Comparison of ENCODE assay signal across 32 cellular contexts in the genomic region with DNA sequence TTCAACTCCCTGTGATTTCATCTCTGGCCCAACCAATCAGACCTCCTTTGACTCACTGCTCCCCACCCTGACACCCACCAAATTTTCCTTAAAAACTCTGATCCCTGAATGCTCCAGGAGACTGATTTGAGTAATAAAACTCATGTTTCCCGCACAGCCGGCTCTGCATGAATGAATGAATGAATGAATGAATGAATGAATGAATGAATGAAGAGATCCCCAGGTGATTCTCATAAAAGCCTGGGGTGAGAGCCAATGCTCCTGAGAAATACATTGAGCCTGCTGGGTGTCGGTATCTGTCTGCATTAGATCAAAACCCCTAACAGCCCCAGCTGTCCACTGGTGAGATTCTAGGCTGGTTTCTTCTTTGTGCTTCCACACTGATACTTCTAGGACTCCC. TPM values are rescaled to one million over a fixed set of nuclear protein-coding genes. Genes with fewer than 3 reads are reported as not detected.
"Had no signal": no experiment of that assay in that cellular context is flagged by ENCODE, and none has a peak within 500 bp of the region (broad histone marks: within the 10 kb centered on the region; RNA-seq: fewer than 3 reads in every experiment).

No MANE protein-coding gene starts in this region.

- H2AFZ ChIP-seq: neural progenitor cell, parathyroid adenoma had no signal

- DNase-seq: naive thymus-derived CD4-positive, alpha-beta T cell; naive thymus-derived CD8-positive, alpha-beta T cell; natural killer cell; nephron progenitor cell; nucleus accumbens; occipital lobe; ovary; pancreas; posterior cingulate gyrus; psoas muscle; retina; right cardiac atrium; right lobe of liver; sigmoid colon; small intestine; spleen; stimulated activated CD4-positive, alpha-beta T cell treated with anti-CD3 and anti-CD28 coated beads, Interleukin-12 subunit alpha, Interleukin-12 subunit beta, amount 100 ng/mL, for 4 hours; stimulated activated CD4-positive, alpha-beta T cell treated with anti-CD3 and anti-CD28 coated beads, Interleukin-15, amount 100 ng/mL, for 24 hours; stimulated activated CD4-positive, alpha-beta T cell treated with anti-CD3 and anti-CD28 coated beads, Interleukin-1b, Interleukin-23, amount 100 ng/mL, for 48 hours; stimulated activated CD4-positive, alpha-beta T cell treated with anti-CD3 and anti-CD28 coated beads, Interleukin-2, amount 100 ng/mL, for 24 hours had no signal

- FAIRE-seq: pancreas, small intestine had no signal

- H3K27ac Mint-ChIP-seq: naive thymus-derived CD8-positive, alpha-beta T cell; natural killer cell; natural killer cell treated with Interleukin-12 subunit alpha and Interleukin-12 subunit beta and Interleukin-15 and Interleukin-18, amount 100 ng/mL, for 72 hours; nephron; nephron progenitor cell; neural progenitor cell; progenitor cell of endocrine pancreas had no signal

- H3K4me1 Mint-ChIP-seq: naive thymus-derived CD4-positive, alpha-beta T cell; naive thymus-derived CD8-positive, alpha-beta T cell; natural killer cell; nephron; nephron progenitor cell; neural crest cell; neural progenitor cell had no signal

- H3K4me1 ChIP-seq: neural progenitor cell, pancreas, parathyroid adenoma, prostate gland, psoas muscle, right atrium auricular region, right lobe of liver, sigmoid colon, spleen had no signal

- H3K4me2 ChIP-seq: neural progenitor cell, smooth muscle cell had no signal

- H3K36me3 ChIP-seq: neural progenitor cell, neutrophil, ovary, pancreas, prostate gland, right atrium auricular region, right lobe of liver, sigmoid colon, spleen had no signal

- H3K27me3 Mint-ChIP-seq: progenitor cell of endocrine pancreas had no signal

- H3K9me3 Mint-ChIP-seq: natural killer cell had no signal

- ATAC-seq: naive thymus-derived CD4-positive, alpha-beta T cell; naive thymus-derived CD8-positive, alpha-beta T cell; natural killer cell; pancreas; psoas muscle; right cardiac atrium; right lobe of liver; sciatic nerve had no signal

- H3K9ac ChIP-seq: neural progenitor cell, parathyroid adenoma had no signal

- H3K27me3 ChIP-seq: neural progenitor cell, neutrophil, ovary, pancreas, right atrium auricular region, right lobe of liver, sigmoid colon, spleen had no signal

- H3K27ac ChIP-seq: neural progenitor cell, neutrophil, ovary, pancreas, parathyroid adenoma, prostate gland, psoas muscle, right atrium auricular region, right lobe of liver, sigmoid colon, skin epidermis, spleen had no signal

- H3K4me3 Mint-ChIP-seq: naive thymus-derived CD4-positive, alpha-beta T cell; naive thymus-derived CD8-positive, alpha-beta T cell; natural killer cell; natural killer cell treated with Interleukin-12 subunit alpha and Interleukin-12 subunit beta and Interleukin-15 and Interleukin-18, amount 100 ng/mL, for 72 hours; nephron; nephron progenitor cell; neural crest cell; neural progenitor cell had no signal

- H3K4me3 ChIP-seq: neural progenitor cell, ovary, pancreas, prostate gland, psoas muscle, right atrium auricular region, right lobe of liver, sigmoid colon, skin epidermis, smooth muscle cell, spleen had no signal

- H3K9me3 ChIP-seq: neutrophil, ovary, pancreas, prostate gland, psoas muscle, right lobe of liver, sigmoid colon had no signal

- H3K36me3 Mint-ChIP-seq: natural killer cell; natural killer cell treated with Interleukin-12 subunit alpha and Interleukin-12 subunit beta and Interleukin-15 and Interleukin-18, amount 100 ng/mL, for 72 hours; neural progenitor cell had no signal

RNA-seq across cellular contexts. Expression of a gene that starts 58.7 kb away (rescaled TPM):
- total RNA-seq: naive thymus-derived CD8-positive, alpha-beta T cell had no signal
- polyA plus RNA-seq: naive thymus-derived CD4-positive, alpha-beta T cell had no signal
